ENCODE assay signal across 19 cellular contexts in genomic region chr2:20235655-20236302, GRCh38. TPM values are rescaled to one million over a fixed set of nuclear protein-coding genes. Genes with fewer than 3 reads are reported as not detected.
DNase-seq lines count a peak whose midpoint lies in the region; ATAC-seq, FAIRE-seq and TF ChIP-seq lines count a peak whose summit lies in the region.
"Had no signal": no experiment of that assay in that cellular context is flagged by ENCODE, and none has a peak within 500 bp of the region (broad histone marks: within the 10 kb centered on the region; RNA-seq: fewer than 3 reads in every experiment).

No MANE protein-coding gene starts in this region.

- H2AK5ac ChIP-seq in H1 (ENCODE audit: low read depth, low read length), result no peak overlapping the region

- no peak overlapping the region for H3K18ac ChIP-seq in H1 (ENCODE audit: extremely low read depth, low read length)

- H3K27ac Mint-ChIP-seq in stimulated activated naive CD8-positive, alpha-beta T cell treated with anti-CD3 and anti-CD28 coated beads, Interleukin-15, amount 100 ng/mL, for 72 hours, result no peak overlapping the region
- H3K27ac Mint-ChIP-seq in HFFc6, result no peak overlapping the region
- H3K27ac Mint-ChIP-seq: activated CD4-positive, alpha-beta T cell treated with anti-CD3 and anti-CD28 coated beads, Interleukin-2, amount 10 ng/mL, durations not matched to agents 24 days and 14 days; activated naive CD8-positive, alpha-beta T cell treated with anti-CD3 and anti-CD28 coated beads, Interleukin-2, amount 50 U/mL, for 24 hours; naive thymus-derived CD8-positive, alpha-beta T cell had no signal

- H3K79me1 ChIP-seq in H1 (ENCODE audit: low read depth, low read length), result no peaks in the 10 kb centered on the region

- no peak overlapping the region for H3K4me2 ChIP-seq in H1 (ENCODE audit: insufficient read depth in 1 of 2, low read depth in 2 of 2, low read length in 2 of 2)

- H3K9me3 Mint-ChIP-seq in stimulated activated naive CD8-positive, alpha-beta T cell treated with anti-CD3 and anti-CD28 coated beads, Interleukin-15, amount 100 ng/mL, for 72 hours, result no peaks in the 10 kb centered on the region
- 0 out of 2 replicates have a peak, but pooled peaks cover 5% of the 10 kb centered on the region for H3K9me3 Mint-ChIP-seq in HFFc6
- H3K9me3 Mint-ChIP-seq: activated CD4-positive, alpha-beta T cell treated with anti-CD3 and anti-CD28 coated beads, Interleukin-2, amount 10 ng/mL, durations not matched to agents 24 days and 14 days; activated naive CD8-positive, alpha-beta T cell treated with anti-CD3 and anti-CD28 coated beads, Interleukin-2, amount 50 U/mL, for 24 hours had no signal

- peak; percentile 36 for ATAC-seq in stimulated activated naive CD8-positive, alpha-beta T cell treated with anti-CD3 and anti-CD28 coated beads, Interleukin-15, Interleukin-2, amounts not matched to agents 100 U/mL and 50 U/mL, for 24 hours
- no peak for ATAC-seq in stimulated activated naive CD8-positive, alpha-beta T cell treated with anti-CD3 and anti-CD28 coated beads, Interleukin-15, amount 100 ng/mL, for 72 hours
- no peak for ATAC-seq in GM18873 (IDR thresholded peaks at IDR 0.05; ENCODE audit: low FRiP score, unreplicated experiment)
- ATAC-seq: activated naive CD8-positive, alpha-beta T cell treated with anti-CD3 and anti-CD28 coated beads, Interleukin-2, amount 50 U/mL, for 24 hours; left ventricle myocardium superior; naive thymus-derived CD8-positive, alpha-beta T cell; SK-N-SH treated with all-trans-retinoic acid at 6 μM for 48 hours had no signal

- H3K23me2 ChIP-seq in H1 (ENCODE audit: low read depth, low read length), result no peaks in the 10 kb centered on the region; the same call in 1 of the 2 replicates

- H2AFZ ChIP-seq in H1 (ENCODE audit: low read length), result 0 out of 2 replicates have a peak overlapping the region, but pooled peaks have one; percentile 39

- peaks cover 28% of the 10 kb centered on the region for H3K27me3 Mint-ChIP-seq in stimulated activated naive CD8-positive, alpha-beta T cell treated with anti-CD3 and anti-CD28 coated beads, Interleukin-15, amount 100 ng/mL, for 72 hours
- H3K27me3 Mint-ChIP-seq in HFFc6 (ENCODE audit: insufficient read depth), result peaks cover 3% of the 10 kb centered on the region

- no peaks in the 10 kb centered on the region for H3K27me3 ChIP-seq in H1 (replicated peaks in 1 of 4; ENCODE audit: control insufficient read depth in 3 of 4, extremely low read depth in 1 of 4, insufficient read depth in 3 of 4, low read length in 3 of 4)
- no peaks in the 10 kb centered on the region for H3K27me3 ChIP-seq in SJCRH30

- H3K9me3 ChIP-seq in H1 (ENCODE audit: insufficient read depth in 2 of 2, low read depth in 1 of 2, low read length in 1 of 2) (no peaks in the 10 kb centered on the region), SJCRH30 (replicated peaks) (no peaks in the 10 kb centered on the region)
- H3K9me3 ChIP-seq: psoas muscle had no signal

- peak overlapping the region; percentile 98 for H2BK15ac ChIP-seq in H1 (ENCODE audit: low read length)

- no peak for DNase-seq in stimulated activated naive CD8-positive, alpha-beta T cell treated with anti-CD3 and anti-CD28 coated beads, Interleukin-15, Interleukin-2, amounts not matched to agents 100 U/mL and 50 U/mL, for 24 hours
- no peak for DNase-seq in stimulated activated naive CD8-positive, alpha-beta T cell treated with anti-CD3 and anti-CD28 coated beads, Interleukin-15, amount 100 ng/mL, for 72 hours
- DNase-seq in H1 (ENCODE audit: low read depth in 1 of 2, low spot score in 2 of 2) (peak in 1 of 2 experiments; percentile 43), mucosa of gallbladder (ENCODE audit: low spot score) (peak; percentile 73), HFFc6 (no peak), SJCRH30 (no peak)
- DNase-seq in stimulated activated CD4-positive, alpha-beta T cell treated with anti-CD3 and anti-CD28 coated beads, Interleukin-4, amount 100 ng/mL, for 4 hours, result no peak
- DNase-seq: activated CD4-positive, alpha-beta T cell treated with anti-CD3 and anti-CD28 coated beads, Interleukin-2, amount 10 ng/mL, durations not matched to agents 24 days and 14 days; activated naive CD8-positive, alpha-beta T cell treated with anti-CD3 and anti-CD28 coated beads, Interleukin-2, amount 50 U/mL, for 24 hours; COR-L47; effector CD8-positive, alpha-beta T cell; left ventricle myocardium superior; NCI-H187; psoas muscle; stimulated activated naive CD4-positive, alpha-beta T cell had no signal

- H3K36me3 ChIP-seq in H1 (ENCODE audit: control insufficient read depth in 2 of 4, insufficient read depth in 4 of 4, low read length in 3 of 4), result no peaks in the 10 kb centered on the region
- no peaks in the 10 kb centered on the region for H3K36me3 ChIP-seq in SJCRH30

- H4K20me1 ChIP-seq in H1 (replicated peaks in 1 of 2; ENCODE audit: control insufficient read depth in 1 of 2, insufficient read depth in 2 of 2, low read length in 2 of 2), result peaks cover 0 to 2% of the 10 kb centered on the region in 2 experiments

- H3K4me3 Mint-ChIP-seq in stimulated activated naive CD8-positive, alpha-beta T cell treated with anti-CD3 and anti-CD28 coated beads, Interleukin-15, amount 100 ng/mL, for 72 hours, result no peak overlapping the region
- H3K4me3 Mint-ChIP-seq in HFFc6, result no peak overlapping the region
- H3K4me3 Mint-ChIP-seq: activated CD4-positive, alpha-beta T cell treated with anti-CD3 and anti-CD28 coated beads, Interleukin-2, amount 10 ng/mL, durations not matched to agents 24 days and 14 days; activated naive CD8-positive, alpha-beta T cell treated with anti-CD3 and anti-CD28 coated beads, Interleukin-2, amount 50 U/mL, for 24 hours; naive thymus-derived CD8-positive, alpha-beta T cell had no signal

- no peak overlapping the region for H2BK120ac ChIP-seq in H1 (replicated peaks; ENCODE audit: low read depth, low read length)

- no peak overlapping the region for H4K91ac ChIP-seq in H1 (replicated peaks; ENCODE audit: insufficient read length, low read length)

- no peak overlapping the region for H3K9ac ChIP-seq in H1 (replicated peaks in 1 of 4; ENCODE audit: extremely low read depth in 1 of 4, low read depth in 3 of 4, low read length in 3 of 4)

- no peak overlapping the region for H3K23ac ChIP-seq in H1 (ENCODE audit: insufficient read length)

- H3K36me3 Mint-ChIP-seq in HFFc6 (ENCODE audit: low read depth), result no peaks in the 10 kb centered on the region; the same call in 1 of the 2 replicates
- H3K36me3 Mint-ChIP-seq: naive thymus-derived CD8-positive, alpha-beta T cell had no signal

- no peak overlapping the region for H2BK12ac ChIP-seq in H1 (ENCODE audit: low read depth, low read length)

- no peak overlapping the region for H3K4me3 ChIP-seq in H1 (ENCODE audit: extremely low read depth in 1 of 4, insufficient read depth in 2 of 4, low read depth in 3 of 4, low read length in 4 of 4)
- no peak overlapping the region for H3K4me3 ChIP-seq in SJCRH30
- H3K4me3 ChIP-seq: psoas muscle had no signal

- H3K14ac ChIP-seq in H1 (ENCODE audit: insufficient read length), result no peak overlapping the region

- peak overlapping the region; percentile 24; the same call in 1 of the 2 replicates for H2BK5ac ChIP-seq in H1 (ENCODE audit: low read depth, low read length)

- CTCF ChIA-PET in H1 (lab: Charles Lee; ENCODE audit: partially characterized antibody), result interaction anchor here (0.8 to 6.8 kb wide), 5 partner anchors 7 to 141 kb away, joined by 3 to 63 read pairs (median 5); partner anchors contain the start of gene SDC1

- H3K56ac ChIP-seq in H1 (replicated peaks; ENCODE audit: insufficient read length, low read depth, low read length), result no peak overlapping the region

- no peak overlapping the region; the same call in 1 of the 2 replicates for H4K8ac ChIP-seq in H1 (ENCODE audit: extremely low read depth, insufficient read depth, low read length)

- 89% methylated on average over 10 of the region's 10 CpGs; no CpG with 5 or more reads in 1 of the 2 experiments for WGBS in H1 (ENCODE audit: extremely low coverage in 1 of 2, insufficient coverage in 1 of 2, insufficient read length in 1 of 2, insufficient replicate concordance in 2 of 2, low coverage in 1 of 2, low lambda C conversion rate in 2 of 2, missing lambda C conversion rate in 1 of 2), 2 experiments

- no peaks in the 10 kb centered on the region for H3K79me2 ChIP-seq in H1 (ENCODE audit: control insufficient read depth in 1 of 2, insufficient read depth in 2 of 2, low read length in 2 of 2)

- TF ChIP-seq CTCF in H1 (IDR thresholded peaks at IDR 0.05; ENCODE audit: control extremely low read depth in 1 of 3, insufficient read depth in 1 of 3, low read depth in 1 of 3, low read length in 3 of 3), result no peak
- no peak for TF ChIP-seq CTCF in HFFc6 (IDR thresholded peaks at IDR 0.05)

- H3K27ac ChIP-seq in H1 (ENCODE audit: low read depth, low read length), result no peak overlapping the region
- H3K27ac ChIP-seq in SJCRH30, result no peak overlapping the region
- H3K27ac ChIP-seq: psoas muscle had no signal

- TF ChIP-seq POLR2A in H1 (IDR thresholded peaks at IDR 0.05; ENCODE audit: control extremely low read depth in 1 of 2, low read depth in 2 of 2, low read length in 2 of 2), result no peak

- no peak overlapping the region for H3K4ac ChIP-seq in H1 (replicated peaks; ENCODE audit: insufficient read length, low read depth, low read length)

- H3K4me1 Mint-ChIP-seq in stimulated activated naive CD8-positive, alpha-beta T cell treated with anti-CD3 and anti-CD28 coated beads, Interleukin-15, amount 100 ng/mL, for 72 hours, result no peaks in the 10 kb centered on the region
- H3K4me1 Mint-ChIP-seq in HFFc6 (ENCODE audit: low read depth), result peaks cover 12% of the 10 kb centered on the region
- H3K4me1 Mint-ChIP-seq: activated CD4-positive, alpha-beta T cell treated with anti-CD3 and anti-CD28 coated beads, Interleukin-2, amount 10 ng/mL, durations not matched to agents 24 days and 14 days; activated naive CD8-positive, alpha-beta T cell treated with anti-CD3 and anti-CD28 coated beads, Interleukin-2, amount 50 U/mL, for 24 hours had no signal

- no peak for FAIRE-seq in H1 (lab: Jason Lieb, UNC)
- FAIRE-seq: TTC549 had no signal

- TF ChIP-seq RAD21 in H1 (IDR thresholded peaks at IDR 0.05 in 1 of 2, conservative IDR thresholded peaks at IDR 0.05 in 1 of 2; ENCODE audit: low read depth in 2 of 2, low read length in 2 of 2), result no peak

- no peak for TF ChIP-seq EP300 in H1 (IDR thresholded peaks at IDR 0.05; ENCODE audit: borderline replicate concordance in 1 of 2, low read depth in 2 of 2, low read length in 2 of 2)

- H3K4me1 ChIP-seq in H1 (replicated peaks in 1 of 4; ENCODE audit: control insufficient read depth in 3 of 4, insufficient read depth in 4 of 4, low read length in 3 of 4) (peaks cover 4 to 13% (median 6%) of the 10 kb centered on the region in 4 experiments), SJCRH30 (no peaks in the 10 kb centered on the region)
- H3K4me1 ChIP-seq: psoas muscle had no signal

- H4K5ac ChIP-seq in H1 (ENCODE audit: insufficient read length, low read depth, low read length), result no peak overlapping the region

- POLR2A ChIA-PET in H1 (lab: Charles Lee; ENCODE audit: partially characterized antibody), result no interaction called here

- no peak overlapping the region for H2BK20ac ChIP-seq in H1 (ENCODE audit: low read length)

RNA-seq across cellular contexts. Expression of gene SDC1, which starts 10.8 kb away (rescaled TPM):
- total RNA-seq in H1 (2021; fragmentation: NEBNext Ultra II Directional; extraction: Animal tissue kit (Norgen Biotek cat#: 25700)), result 45.3 and 46.3 TPM in 2 replicates
- 71.4 and 73.3 TPM in 2 replicates for polyA plus RNA-seq in H1 (2011; rRNA removed)
- 46.5 TPM for polyA plus RNA-seq in H1 (2011; cell fraction: cytosol; rRNA removed)
- polyA plus RNA-seq in H1 (2011; cell fraction: nucleus; rRNA removed), result 43.3 TPM
- 31.0 to 43.9 TPM (median 41.3 TPM) in 4 replicates for polyA plus RNA-seq in H1 (2012, experiment 1 of 2)
- 37.8 TPM for polyA plus RNA-seq in H1 (2012, experiment 2 of 2)
- 39.8 TPM for polyA plus RNA-seq in H1 (2013, experiment 1 of 2)
- 52.2 TPM for polyA plus RNA-seq in H1 (2013, experiment 2 of 2)
- polyA minus RNA-seq in H1 (2011; rRNA and poly(A)+ RNA removed), result 18.9 and 23.2 TPM in 2 replicates
- polyA minus RNA-seq in H1 (2011; cell fraction: cytosol; rRNA and poly(A)+ RNA removed), result 38.7 TPM
- 18.5 TPM for polyA minus RNA-seq in H1 (2011; cell fraction: nucleus; rRNA and poly(A)+ RNA removed)
- total RNA-seq in mucosa of gallbladder, result 1,059 TPM
- total RNA-seq in HFFc6 (2021; fragmentation: NEBNext Ultra II Directional; extraction: Animal tissue kit (Norgen Biotek cat#: 25700)), result 100 to 1,000 TPM in 5 of 6 experiments, 10 to 100 TPM in 1; 92.1 to 141 (median 133) TPM
- total RNA-seq in SJCRH30 (2014; rRNA removed; shearing (Covaris generic)), result 61.8 and 62.6 TPM in 2 replicates
- total RNA-seq: naive thymus-derived CD8-positive, alpha-beta T cell had no signal
- polyA plus RNA-seq: naive thymus-derived CD8-positive, alpha-beta T cell had no signal
